9 cellular contexts compared by ENCODE assay signal in genomic region chr19:13053761-13054604, GRCh38. TPM values are rescaled to one million over a fixed set of nuclear protein-coding genes. Genes with fewer than 3 reads are reported as not detected.
A peak's percentile ranks its signal among the peaks of the same experiment; 100 is the strongest.
DNase-seq lines count a peak whose midpoint lies in the region; ATAC-seq and TF ChIP-seq lines count a peak whose summit lies in the region.
"Had no signal": no experiment of that assay in that cellular context is flagged by ENCODE, and none has a peak within 500 bp of the region (broad histone marks: within the 10 kb centered on the region; RNA-seq: fewer than 3 reads in every experiment).

No MANE protein-coding gene starts in this region.

- peaks cover 75 to 98% (median 95%) of the 10 kb centered on the region in 9 donors for H3K4me1 ChIP-seq in heart right ventricle

- TF ChIP-seq CTCF in heart right ventricle (IDR thresholded peaks at IDR 0.05) (no peak), retinal pigment epithelial cell (conservative IDR thresholded peaks at IDR 0.05; ENCODE audit: low read depth, low read length) (no peak)

- peak overlapping the region in 4 of 10 donors; percentile 9 to 22 (median 14) for H3K4me3 ChIP-seq in heart right ventricle
- H3K4me3 ChIP-seq in retinal pigment epithelial cell (ENCODE audit: low read length) = no peak overlapping the region

- H3K4me1 Mint-ChIP-seq in activated T-helper 1 cell treated with anti-CD3 and anti-CD28 coated beads, Interleukin-12 subunit alpha, Interleukin-12 subunit beta, Interleukin-2, Interleukin-4 antibody, amounts not matched to agents 30 ng/mL and 10 ng/mL and 1 ng/mL, durations not matched to agents 14 hours and 24 hours and 36 hours (ENCODE audit: low read depth) = no peaks in the 10 kb centered on the region
- H3K4me1 Mint-ChIP-seq: activated T-helper 17 cell treated with anti-CD3 and anti-CD28 coated beads, Interleukin-2, amount 50 U/mL, for 72 hours had no signal

- ATAC-seq in heart right ventricle = peak; percentile 69 to 85 (median 79)
- ATAC-seq: activated T-helper 17 cell treated with anti-CD3 and anti-CD28 coated beads, Interleukin-2, amount 50 U/mL, for 72 hours had no signal

- H3K36me3 ChIP-seq in heart right ventricle = no peaks in the 10 kb centered on the region

- DNase-seq in ELR (ENCODE audit: low read depth) = peak; percentile 98
- peak; percentile 97 for DNase-seq in amniotic epithelial cell (ENCODE audit: low read depth)
- DNase-seq in heart right ventricle = peak; percentile 93 to 95
- peak; percentile 97 for DNase-seq in retinal pigment epithelial cell (ENCODE audit: low read depth)
- no peak for DNase-seq in Kasumi-1 (lab: John Stamatoyannopoulos, UW)
- DNase-seq in activated T-helper 1 cell treated with anti-CD3 and anti-CD28 coated beads, Interleukin-12 subunit alpha, Interleukin-12 subunit beta, Interleukin-2, Interleukin-4 antibody, amounts not matched to agents 30 ng/mL and 10 ng/mL and 1 ng/mL, durations not matched to agents 14 hours and 24 hours and 36 hours (ENCODE audit: low spot score) = no peak
- DNase-seq in T-helper 9 cell = no peak
- no peak for DNase-seq in CD1c-positive myeloid dendritic cell (ENCODE audit: extremely low spot score)

- no peaks in the 10 kb centered on the region for H3K9me3 Mint-ChIP-seq in activated T-helper 1 cell treated with anti-CD3 and anti-CD28 coated beads, Interleukin-12 subunit alpha, Interleukin-12 subunit beta, Interleukin-2, Interleukin-4 antibody, amounts not matched to agents 30 ng/mL and 10 ng/mL and 1 ng/mL, durations not matched to agents 14 hours and 24 hours and 36 hours
- H3K9me3 Mint-ChIP-seq: activated T-helper 17 cell treated with anti-CD3 and anti-CD28 coated beads, Interleukin-2, amount 50 U/mL, for 72 hours had no signal

- intact Hi-C loops in heart right ventricle (cut with DNase I) = loop anchor here in 2 of 10 donors (2.0 to 10.0 kb wide), 2 partner anchors 15 to 59 kb away; partner anchors contain the start of gene NFIX (in 1 of the 2)
- intact Hi-C loops in activated T-helper 1 cell treated with anti-CD3 and anti-CD28 coated beads, Interleukin-12 subunit alpha, Interleukin-12 subunit beta, Interleukin-2, Interleukin-4 antibody, amounts not matched to agents 30 ng/mL and 10 ng/mL and 1 ng/mL, durations not matched to agents 14 hours and 24 hours and 36 hours (cut with micrococcal nuclease) = no loop called here

- no peak overlapping the region for H3K27ac Mint-ChIP-seq in activated T-helper 1 cell treated with anti-CD3 and anti-CD28 coated beads, Interleukin-12 subunit alpha, Interleukin-12 subunit beta, Interleukin-2, Interleukin-4 antibody, amounts not matched to agents 30 ng/mL and 10 ng/mL and 1 ng/mL, durations not matched to agents 14 hours and 24 hours and 36 hours
- H3K27ac Mint-ChIP-seq: activated T-helper 17 cell treated with anti-CD3 and anti-CD28 coated beads, Interleukin-2, amount 50 U/mL, for 72 hours had no signal

- 21 to 23% methylated on average over 16 of the region's 16 CpGs for WGBS in heart right ventricle, 2 donors

- H3K9me3 ChIP-seq in heart right ventricle = no peaks in the 10 kb centered on the region

- peaks cover 0 to 6% (median 0%) of the 10 kb centered on the region in 7 donors for H3K27me3 ChIP-seq in heart right ventricle

- H3K4me3 Mint-ChIP-seq in activated T-helper 1 cell treated with anti-CD3 and anti-CD28 coated beads, Interleukin-12 subunit alpha, Interleukin-12 subunit beta, Interleukin-2, Interleukin-4 antibody, amounts not matched to agents 30 ng/mL and 10 ng/mL and 1 ng/mL, durations not matched to agents 14 hours and 24 hours and 36 hours = no peak overlapping the region
- H3K4me3 Mint-ChIP-seq: activated T-helper 17 cell treated with anti-CD3 and anti-CD28 coated beads, Interleukin-2, amount 50 U/mL, for 72 hours had no signal

- peaks cover 24% of the 10 kb centered on the region for H3K27me3 Mint-ChIP-seq in activated T-helper 1 cell treated with anti-CD3 and anti-CD28 coated beads, Interleukin-12 subunit alpha, Interleukin-12 subunit beta, Interleukin-2, Interleukin-4 antibody, amounts not matched to agents 30 ng/mL and 10 ng/mL and 1 ng/mL, durations not matched to agents 14 hours and 24 hours and 36 hours (ENCODE audit: insufficient read depth)

- peak overlapping the region; percentile 80 to 99 (median 97) for H3K27ac ChIP-seq in heart right ventricle

- no peaks in the 10 kb centered on the region for H3K36me3 Mint-ChIP-seq in activated T-helper 1 cell treated with anti-CD3 and anti-CD28 coated beads, Interleukin-12 subunit alpha, Interleukin-12 subunit beta, Interleukin-2, Interleukin-4 antibody, amounts not matched to agents 30 ng/mL and 10 ng/mL and 1 ng/mL, durations not matched to agents 14 hours and 24 hours and 36 hours (ENCODE audit: low read depth)

RNA-seq across cellular contexts. Expression of gene LYL1, which starts 48.7 kb away (rescaled TPM):
- 1 to 10 TPM; 3.4 to 9.9 (median 6.1) TPM for total RNA-seq in heart right ventricle
- polyA plus RNA-seq in heart right ventricle = 10 to 100 TPM; 11.5 to 13.0 TPM
- total RNA-seq in activated T-helper 1 cell treated with anti-CD3 and anti-CD28 coated beads, Interleukin-12 subunit alpha, Interleukin-12 subunit beta, Interleukin-2, Interleukin-4 antibody, amounts not matched to agents 30 ng/mL and 10 ng/mL and 1 ng/mL, durations not matched to agents 14 hours and 24 hours and 36 hours = 2.4 and 2.5 TPM in 2 replicates

RNA-seq across cellular contexts. Expression of gene NFIX, which starts 58.7 kb away (rescaled TPM):
- 100 to 1,000 TPM; 111 to 162 (median 145) TPM for total RNA-seq in heart right ventricle
- polyA plus RNA-seq in heart right ventricle = 10 to 100 TPM; 16.8 to 34.2 TPM
- 4.5 and 8.0 TPM in 2 replicates for total RNA-seq in activated T-helper 1 cell treated with anti-CD3 and anti-CD28 coated beads, Interleukin-12 subunit alpha, Interleukin-12 subunit beta, Interleukin-2, Interleukin-4 antibody, amounts not matched to agents 30 ng/mL and 10 ng/mL and 1 ng/mL, durations not matched to agents 14 hours and 24 hours and 36 hours

Comparison
In these comparisons a context has a peak if more than half of its experiments do, and no peak if none do; other contexts are left out.
1. DNase-seq: peak in ELR (single experiment), amniotic epithelial cell (single experiment), heart right ventricle (2 of 2) and retinal pigment epithelial cell (single experiment); none in Kasumi-1 (0 of 2), activated T-helper 1 cell treated with anti-CD3 and anti-CD28 coated beads, Interleukin-12 subunit alpha, Interleukin-12 subunit beta, Interleukin-2, Interleukin-4 antibody, amounts not matched to agents 30 ng/mL and 10 ng/mL and 1 ng/mL, durations not matched to agents 14 hours and 24 hours and 36 hours (single experiment), T-helper 9 cell (single experiment) and CD1c-positive myeloid dendritic cell (single experiment).
2. RNA of gene NFIX, which starts 58.7 kb away (total RNA-seq): 111 to 162 TPM in heart right ventricle; 4.5 to 8.0 TPM in activated T-helper 1 cell treated with anti-CD3 and anti-CD28 coated beads, Interleukin-12 subunit alpha, Interleukin-12 subunit beta, Interleukin-2, Interleukin-4 antibody, amounts not matched to agents 30 ng/mL and 10 ng/mL and 1 ng/mL, durations not matched to agents 14 hours and 24 hours and 36 hours; every median in the first group is over 10 times any median in the second.